9 cellular contexts compared by ENCODE assay signal in genomic region chr11:12043959-12044772, GRCh38. TPM values are rescaled to one million over a fixed set of nuclear protein-coding genes. Genes with fewer than 3 reads are reported as not detected.
DNase-seq lines count a peak whose midpoint lies in the region; ATAC-seq and TF ChIP-seq lines count a peak whose summit lies in the region.
"Had no signal": no experiment of that assay in that cellular context is flagged by ENCODE, and none has a peak within 500 bp of the region (broad histone marks: within the 10 kb centered on the region; RNA-seq: fewer than 3 reads in every experiment).

No MANE protein-coding gene starts in this region.

- H3K27me3 ChIP-seq in SJCRH30 (no peaks in the 10 kb centered on the region), ovary (no peaks in the 10 kb centered on the region), transverse colon (no peaks in the 10 kb centered on the region)

- ATAC-seq in GM19351 (IDR thresholded peaks at IDR 0.05; ENCODE audit: unreplicated experiment) = peak; percentile 70

- no peaks in the 10 kb centered on the region; the same call in 1 of the 2 replicates for H3K9me3 ChIP-seq in SJCRH30 (replicated peaks)
- H3K9me3 ChIP-seq in ovary = no peaks in the 10 kb centered on the region
- H3K9me3 ChIP-seq in transverse colon = no peaks in the 10 kb centered on the region

- CTCF ChIA-PET in activated naive CD4-positive, alpha-beta T cell treated with anti-CD3 and anti-CD28 coated beads for 36 hours (lab: Charles Lee) = interaction anchor here (0.5 to 17.1 kb wide), 27 partner anchors 11 to 777 kb away, joined by 3 to 417 read pairs (median 4); no protein-coding TSS in a partner anchor

- TF ChIP-seq CTCF in ovary (IDR thresholded peaks at IDR 0.05) (peak; percentile 84 to 96 (median 88)), transverse colon (IDR thresholded peaks at IDR 0.05) (peak; percentile 87 to 96 (median 88))

- H3K4me1 Mint-ChIP-seq in activated naive CD4-positive, alpha-beta T cell treated with anti-CD3 and anti-CD28 coated beads for 36 hours (ENCODE audit: low read depth) = peaks cover 3% of the 10 kb centered on the region

- TF ChIP-seq EP300 in ovary (IDR thresholded peaks at IDR 0.05) (peak; percentile 59), transverse colon (IDR thresholded peaks at IDR 0.05; ENCODE audit: low read depth) (peak; percentile 50)

- DNase-seq in CD1c-positive myeloid dendritic cell (ENCODE audit: extremely low spot score) (peak; percentile 71), KBM-7 (peak; percentile 79), SJCRH30 (peak; percentile 75 to 91), glomerular endothelial cell (ENCODE audit: extremely low read depth, low read depth, low spot score) (peak; percentile 92), ovary (peak; percentile 74 to 87 (median 85)), transverse colon (peak; percentile 73)
- DNase-seq in activated naive CD4-positive, alpha-beta T cell treated with anti-CD3 and anti-CD28 coated beads for 36 hours = peak; percentile 79

- intact Hi-C loops in activated naive CD4-positive, alpha-beta T cell treated with anti-CD3 and anti-CD28 coated beads for 36 hours (cut with micrococcal nuclease) = loop anchor here (1.0 to 10.0 kb wide), 4 partner anchors 113 to 1009 kb away; no protein-coding TSS in a partner anchor
- intact Hi-C loops in ovary (cut with DNase I) (loop anchor here (2.0 to 10.0 kb wide), 5 partner anchors 112 to 247 kb away; no protein-coding TSS in a partner anchor), transverse colon (cut with DNase I; ENCODE audit: low total_unique reads) (loop anchor here (2.0 to 5.0 kb wide), 2 partner anchors 112 to 245 kb away; no protein-coding TSS in a partner anchor)

- no peak overlapping the region for H3K4me3 Mint-ChIP-seq in activated naive CD4-positive, alpha-beta T cell treated with anti-CD3 and anti-CD28 coated beads for 36 hours
- H3K4me3 Mint-ChIP-seq: activated naive CD4-positive, alpha-beta T cell treated with anti-CD3 and anti-CD28 coated beads, Interleukin-2, amount 50 U/mL, for 24 hours had no signal

- H3K4me3 ChIP-seq in SJCRH30 (peak overlapping the region; percentile 30), ovary (no peak overlapping the region), transverse colon (no peak overlapping the region)

- TF ChIP-seq POLR2A in ovary (IDR thresholded peaks at IDR 0.05) (no peak), transverse colon (IDR thresholded peaks at IDR 0.05) (no peak)

- H3K27ac ChIP-seq in SJCRH30 (peak overlapping the region; percentile 4; the same call in 1 of the 2 replicates), ovary (no peak overlapping the region), transverse colon (peak overlapping the region; percentile 36 to 66 (median 40))

- H3K4me1 ChIP-seq in SJCRH30 = peaks cover 8% of the 10 kb centered on the region
- H3K4me1 ChIP-seq in ovary (ENCODE audit: insufficient read depth) = peaks cover 2% of the 10 kb centered on the region
- peaks cover 0 to 15% (median 9%) of the 10 kb centered on the region in 4 donors for H3K4me1 ChIP-seq in transverse colon

- in situ Hi-C loops in KBM-7 (cut with MboI; ENCODE audit: low pct_unique_long_range_greater_than_20kb, low sequenced_read_pairs) = loop anchor here (25.0 kb wide), 1 partner anchor 257 kb away; no protein-coding TSS in a partner anchor
- in situ Hi-C loops in transverse colon (cut with MboI; ENCODE audit: low pct_ligation_motif_present in 1 of 4, low pct_unique_long_range_greater_than_20kb in 1 of 4, low sequenced_read_pairs in 3 of 4) = loop anchor here in 3 of 4 donors (10.0 to 25.0 kb wide), 4 partner anchors 107 to 249 kb away; no protein-coding TSS in a partner anchor

- peaks cover 8% of the 10 kb centered on the region for H3K27me3 Mint-ChIP-seq in activated naive CD4-positive, alpha-beta T cell treated with anti-CD3 and anti-CD28 coated beads for 36 hours (ENCODE audit: low read depth)
- H3K27me3 Mint-ChIP-seq: activated naive CD4-positive, alpha-beta T cell treated with anti-CD3 and anti-CD28 coated beads, Interleukin-2, amount 50 U/mL, for 24 hours had no signal

- H3K36me3 ChIP-seq in SJCRH30 (no peaks in the 10 kb centered on the region), ovary (no peaks in the 10 kb centered on the region), transverse colon (no peaks in the 10 kb centered on the region)

- WGBS in ovary, 3 donors = 8 to 11% (median 8%) methylated on average over 13 of the region's 13 CpGs
- WGBS in transverse colon (ENCODE audit: low coverage in 1 of 2), 2 donors = 17 to 19% methylated on average over 8 to 13 of the region's 13 CpGs

- H3K27ac Mint-ChIP-seq in activated naive CD4-positive, alpha-beta T cell treated with anti-CD3 and anti-CD28 coated beads for 36 hours = no peak overlapping the region
- H3K27ac Mint-ChIP-seq: activated naive CD4-positive, alpha-beta T cell treated with anti-CD3 and anti-CD28 coated beads, Interleukin-2, amount 50 U/mL, for 24 hours had no signal

- H3K36me3 Mint-ChIP-seq in activated naive CD4-positive, alpha-beta T cell treated with anti-CD3 and anti-CD28 coated beads for 36 hours (ENCODE audit: low read depth) = no peaks in the 10 kb centered on the region
- H3K36me3 Mint-ChIP-seq: activated naive CD4-positive, alpha-beta T cell treated with anti-CD3 and anti-CD28 coated beads, Interleukin-2, amount 50 U/mL, for 24 hours had no signal

- H3K9me3 Mint-ChIP-seq in activated naive CD4-positive, alpha-beta T cell treated with anti-CD3 and anti-CD28 coated beads for 36 hours = no peaks in the 10 kb centered on the region
- H3K9me3 Mint-ChIP-seq: activated naive CD4-positive, alpha-beta T cell treated with anti-CD3 and anti-CD28 coated beads, Interleukin-2, amount 50 U/mL, for 24 hours had no signal

RNA-seq across cellular contexts. Expression of gene DKK3, which starts 35.7 kb away (rescaled TPM):
- total RNA-seq in SJCRH30 (2014; rRNA removed; shearing (Covaris generic)) = 11.7 and 13.9 TPM in 2 replicates
- total RNA-seq in activated naive CD4-positive, alpha-beta T cell treated with anti-CD3 and anti-CD28 coated beads for 36 hours = not detected
- total RNA-seq in glomerular endothelial cell (1,099 and 1,400 TPM in 2 replicates), ovary (100 to 1,000 TPM in 1 of 7 donors, 10 to 100 TPM in 6; 33.9 to 102 (median 62.8) TPM), transverse colon (100 to 1,000 TPM in 1 of 4 donors, 10 to 100 TPM in 3; 27.2 to 181 (median 40.1) TPM)
- polyA plus RNA-seq in ovary = 100 to 1,000 TPM in 1 of 2 donors, 10 to 100 TPM in 1; 43.5 to 255 TPM

Comparison
In these comparisons a context has a peak if more than half of its experiments do, and no peak if none do; other contexts are left out.
1. H3K27ac ChIP-seq: peak in SJCRH30 (single experiment) and transverse colon (4 of 4); none in ovary (0 of 2).
2. RNA of gene DKK3, which starts 35.7 kb away (total RNA-seq): 1,099 to 1,400 TPM in glomerular endothelial cell, 33.9 to 102 TPM in ovary, 27.2 to 181 TPM in transverse colon and 11.7 to 13.9 TPM in SJCRH30; not detected in activated naive CD4-positive, alpha-beta T cell treated with anti-CD3 and anti-CD28 coated beads for 36 hours; every median in the first group is over 10 times any median in the second.
3. Peak in every context shown above with its lines, with median percentiles within 50 percentile points of each other: DNase-seq.